ENCODE assay signal across 28 cellular contexts in genomic region chr6:87673237-87673636, GRCh38.
"Had no signal": no experiment of that assay in that cellular context is flagged by ENCODE, and none has a peak within 500 bp of the region (broad histone marks: within the 10 kb centered on the region; RNA-seq: fewer than 3 reads in every experiment).

No MANE protein-coding gene starts in this region.

- H3K27ac ChIP-seq: ascending aorta, PC-9 had no signal

- DNase-seq: activated CD4-positive, alpha-beta T cell treated with anti-CD3 and anti-CD28 coated beads for 36 hours; activated CD4-positive, alpha-beta T cell treated with anti-CD3 and anti-CD28 coated beads, Interleukin-2, amount 10 ng/mL, durations not matched to agents 7 days and 5 days; activated CD4-positive, alpha-beta T cell treated with anti-CD3 and anti-CD28 coated beads, Interleukin-2, amount 50 U/mL, for 48 hours; activated CD8-positive, alpha-beta T cell treated with anti-CD3 and anti-CD28 coated beads, Interleukin-2, amount 10 ng/mL, durations not matched to agents 7 days and 5 days; activated effector memory CD4-positive, alpha-beta T cell treated with anti-CD3 and anti-CD28 coated beads, Interleukin-2, amount 50 U/mL, for 16 hours; activated naive CD4-positive, alpha-beta T cell; activated T-cell treated with anti-CD3 and anti-CD28 coated beads, Interleukin-2, amount 50 U/mL, for 48 hours; amygdala; NCI-H1092 treated with DMSO at 0.1 percent for 48 hours; NCI-H1417; NCI-H146; NCI-H187; NCI-H2029 treated with DMSO at 0.1 percent for 48 hours; NCI-H2107; NCI-H2171; NCI-H510A; NCI-H526; NCI-H748 treated with DMSO at 0.1 percent for 48 hours; NK-92 treated with Interleukin-12 subunit alpha and Interleukin-12 subunit beta, amount 100 ng/mL, for 24 hours; PC-9; Right ventricle myocardium superior had no signal

- H2AFZ ChIP-seq: PC-9 had no signal

- H3K27ac Mint-ChIP-seq: activated CD4-positive, alpha-beta T cell treated with anti-CD3 and anti-CD28 coated beads for 36 hours; activated CD8-positive, alpha-beta T cell treated with anti-CD3 and anti-CD28 coated beads, Interleukin-2, amount 10 ng/mL, durations not matched to agents 7 days and 5 days; activated naive CD4-positive, alpha-beta T cell treated with anti-CD3 and anti-CD28 coated beads, Interleukin-2, amount 50 U/mL, for 72 hours; activated T-helper 17 cell treated with anti-CD3 and anti-CD28 coated beads, Interleukin-2, amount 50 U/mL, for 72 hours; T-helper 2 cell treated with Interferon-gamma antibody and Interleukin-4, amounts not matched to agents 5 μg/mL and 100 μg/mL, for 36 hours had no signal

- H3K27me3 ChIP-seq: ascending aorta, cardiac muscle cell had no signal

- H3K9me3 ChIP-seq: ascending aorta had no signal

- H3K4me3 Mint-ChIP-seq: activated CD4-positive, alpha-beta T cell treated with anti-CD3 and anti-CD28 coated beads for 36 hours; activated CD4-positive, alpha-beta T cell treated with anti-CD3 and anti-CD28 coated beads, Interleukin-2, amount 10 ng/mL, durations not matched to agents 7 days and 5 days; activated CD8-positive, alpha-beta T cell treated with anti-CD3 and anti-CD28 coated beads, Interleukin-2, amount 10 ng/mL, durations not matched to agents 7 days and 5 days; activated T-helper 17 cell treated with anti-CD3 and anti-CD28 coated beads, Interleukin-2, amount 50 U/mL, for 72 hours; central memory CD8-positive, alpha-beta T cell; T-helper 2 cell treated with Interferon-gamma antibody and Interleukin-4, amounts not matched to agents 5 μg/mL and 100 μg/mL, for 36 hours had no signal

- ATAC-seq: activated CD4-positive, alpha-beta T cell treated with anti-CD3 and anti-CD28 coated beads for 36 hours; activated CD4-positive, CD25-positive, alpha-beta regulatory T cell treated with anti-CD3 and anti-CD28 coated beads, Interleukin-2, amount 50 U/mL, for 24 hours; activated CD8-positive, alpha-beta T cell treated with anti-CD3 and anti-CD28 coated beads, Interleukin-2, amount 10 ng/mL, durations not matched to agents 7 days and 5 days; activated naive CD4-positive, alpha-beta T cell treated with anti-CD3 and anti-CD28 coated beads, Interleukin-2, amount 50 U/mL, for 72 hours; activated T-helper 17 cell treated with anti-CD3 and anti-CD28 coated beads, Interleukin-2, amount 50 U/mL, for 72 hours had no signal

- H3K27me3 Mint-ChIP-seq: activated CD4-positive, alpha-beta T cell treated with anti-CD3 and anti-CD28 coated beads for 36 hours; activated CD4-positive, alpha-beta T cell treated with anti-CD3 and anti-CD28 coated beads, Interleukin-2, amount 10 ng/mL, durations not matched to agents 7 days and 5 days; activated T-helper 17 cell treated with anti-CD3 and anti-CD28 coated beads, Interleukin-2, amount 50 U/mL, for 72 hours; central memory CD8-positive, alpha-beta T cell had no signal

- H3K4me1 ChIP-seq: ascending aorta had no signal

- H3K9me3 Mint-ChIP-seq: activated CD4-positive, alpha-beta T cell treated with anti-CD3 and anti-CD28 coated beads, Interleukin-2, amount 10 ng/mL, durations not matched to agents 7 days and 5 days; activated naive CD4-positive, alpha-beta T cell treated with anti-CD3 and anti-CD28 coated beads, Interleukin-2, amount 50 U/mL, for 72 hours; activated T-helper 17 cell treated with anti-CD3 and anti-CD28 coated beads, Interleukin-2, amount 50 U/mL, for 72 hours; central memory CD8-positive, alpha-beta T cell; T-helper 2 cell treated with Interferon-gamma antibody and Interleukin-4, amounts not matched to agents 5 μg/mL and 100 μg/mL, for 36 hours had no signal

- H3K4me3 ChIP-seq: ascending aorta, cardiac muscle cell, PC-9 had no signal

- H3K4me2 ChIP-seq: PC-9 had no signal
